ENCODE assay signal across 20 cellular contexts in genomic region chr11:18064035-18064434, GRCh38.
DNase-seq lines count a peak whose midpoint lies in the region; ATAC-seq lines count a peak whose summit lies in the region.
"Had no signal": no experiment of that assay in that cellular context is flagged by ENCODE, and none has a peak within 500 bp of the region (broad histone marks: within the 10 kb centered on the region; RNA-seq: fewer than 3 reads in every experiment).

No MANE protein-coding gene starts in this region.

- no peaks in the 10 kb centered on the region for H3K27me3 ChIP-seq in endocrine pancreas (ENCODE audit: control insufficient read depth, insufficient read depth, low read length)
- H3K27me3 ChIP-seq: right atrium auricular region, SJCRH30, uterus had no signal

- H3K4me1 ChIP-seq in endocrine pancreas (ENCODE audit: control insufficient read depth, insufficient read depth, low read length), result peaks cover 4% of the 10 kb centered on the region
- H3K4me1 ChIP-seq: right atrium auricular region, uterus had no signal

- no peak for ATAC-seq in GM19035 (IDR thresholded peaks at IDR 0.05; ENCODE audit: unreplicated experiment)
- ATAC-seq: activated naive CD8-positive, alpha-beta T cell treated with anti-CD3 and anti-CD28 coated beads, Interleukin-2, amount 50 U/mL, for 24 hours; naive thymus-derived CD8-positive, alpha-beta T cell had no signal

- H3K36me3 ChIP-seq in endocrine pancreas (ENCODE audit: control insufficient read depth, insufficient read depth, low read length), result no peaks in the 10 kb centered on the region
- H3K36me3 ChIP-seq: right atrium auricular region, SJCRH30, uterus had no signal

- no peaks in the 10 kb centered on the region for H3K9me3 ChIP-seq in endocrine pancreas (ENCODE audit: control insufficient read depth, low read length)
- H3K9me3 ChIP-seq: right atrium auricular region, uterus had no signal

- no peak overlapping the region for H3K9ac ChIP-seq in endocrine pancreas (ENCODE audit: control insufficient read depth, insufficient read depth, low read length)
- H3K9ac ChIP-seq: GM23248 had no signal

- peak; percentile 47 for DNase-seq in NCI-H146 (lab: John Stamatoyannopoulos, UW)
- no peak for DNase-seq in NCI-H146 treated with DMSO at 0.1 percent for 48 hours (lab: John Stamatoyannopoulos, UW; ENCODE audit: unreplicated experiment)
- DNase-seq in NCI-H128 (lab: John Stamatoyannopoulos, UW; ENCODE audit: unreplicated experiment), result peak; percentile 10
- peak; percentile 62 for DNase-seq in NCI-H2196 treated with DMSO at 0.1 percent for 48 hours (lab: John Stamatoyannopoulos, UW; ENCODE audit: unreplicated experiment)
- DNase-seq in GM19238 (ENCODE audit: insufficient read length, low spot score), result no peak
- no peak for DNase-seq in AML-193 (lab: John Stamatoyannopoulos, UW)
- DNase-seq: activated effector memory CD4-positive, alpha-beta T cell treated with anti-CD3 and anti-CD28 coated beads, Interleukin-2, amount 50 U/mL, for 16 hours; activated naive CD8-positive, alpha-beta T cell treated with anti-CD3 and anti-CD28 coated beads, Interleukin-2, amount 50 U/mL, for 24 hours; Calu3; effector CD8-positive, alpha-beta T cell; GF-D8; GM23248; IMR-90; mesendoderm; naive thymus-derived CD8-positive, alpha-beta T cell; uterus had no signal

- peak overlapping the region; percentile 0 for H3K4me3 ChIP-seq in endocrine pancreas (ENCODE audit: control insufficient read depth, insufficient read depth, low read length)
- H3K4me3 ChIP-seq: GM23248, right atrium auricular region, uterus had no signal

Comparison
In these comparisons a context has a peak if more than half of its experiments do, and no peak if none do; other contexts are left out.
1. DNase-seq: peak in NCI-H146 (single experiment), NCI-H128 (single experiment) and NCI-H2196 treated with DMSO at 0.1 percent for 48 hours (single experiment); none in NCI-H146 treated with DMSO at 0.1 percent for 48 hours (single experiment), GM19238 (single experiment) and AML-193 (0 of 2).